ENCODE assay signal across 1 cellular context in genomic region chr11:75350122-75350742, GRCh38.
TF ChIP-seq lines count a peak whose summit lies in the region.

No MANE protein-coding gene starts in this region.

TF ChIP-seq in HCT116, 20 proteins besides CTCF, POLR2A, EP300 and RAD21 (continued from another document):
- no peak for TF ChIP-seq REST (IDR thresholded peaks at IDR 0.05; ENCODE audit: low read depth)
- no peak for TF ChIP-seq MAX (IDR thresholded peaks at IDR 0.05)
- TF ChIP-seq EGR1 (IDR thresholded peaks at IDR 0.05; ENCODE audit: low read depth): no peak
- no peak for TF ChIP-seq EZH2 (IDR thresholded peaks at IDR 0.05)
- no peak for TF ChIP-seq SIN3A (IDR thresholded peaks at IDR 0.05; ENCODE audit: low read depth)
- no peak for TF ChIP-seq ZNF274 (IDR thresholded peaks at IDR 0.05; ENCODE audit: low read depth, low read length)
TF ChIP-seq in HCT116: peak in this region for 0.
